8 cellular contexts compared by ENCODE assay signal in the genomic region with DNA sequence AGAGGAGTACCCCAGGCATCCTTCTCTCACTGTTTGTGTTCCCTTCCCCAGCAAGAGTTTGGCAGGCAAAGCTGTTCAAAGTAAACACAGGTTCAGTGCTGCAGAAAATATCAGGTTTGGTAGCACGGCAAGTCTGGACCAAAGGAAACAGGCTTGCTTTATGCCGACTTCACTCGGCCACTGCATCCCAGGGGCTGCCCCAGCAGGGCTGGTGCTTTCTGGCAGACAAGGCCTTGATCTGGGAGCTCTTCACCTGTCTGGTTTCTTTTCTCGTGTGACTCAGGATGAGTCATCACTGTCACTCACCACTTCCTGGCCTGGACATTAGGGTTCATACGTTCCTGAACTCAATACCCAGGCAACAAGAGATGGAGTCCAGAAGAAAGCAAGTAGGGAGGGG. TPM values are rescaled to one million over a fixed set of nuclear protein-coding genes. Genes with fewer than 3 reads are reported as not detected.
DNase-seq lines count a peak whose midpoint lies in the region; ATAC-seq and TF ChIP-seq lines count a peak whose summit lies in the region.

No MANE protein-coding gene starts in this region.

- H3K27me3 ChIP-seq in thoracic aorta (replicated peaks; ENCODE audit: insufficient read depth): no peaks in the 10 kb centered on the region

- DNase-seq in activated gamma-delta T cell treated with Interleukin-2 at 50 U/mL for 16 hours (peak; percentile 11), activated gamma-delta T cell (lab: John Stamatoyannopoulos, UW) (no peak), NCI-H2196 treated with DMSO at 0.1 percent for 48 hours (lab: John Stamatoyannopoulos, UW; ENCODE audit: unreplicated experiment) (peak; percentile 68), epithelial cell of proximal tubule (ENCODE audit: low read depth) (peak; percentile 69), thoracic aorta (ENCODE audit: low spot score) (no peak), NOMO-1 (lab: John Stamatoyannopoulos, UW; ENCODE audit: unreplicated experiment in 2 of 2) (no peak), COR-L47 (lab: John Stamatoyannopoulos, UW) (no peak)

- ATAC-seq in HG02610 (IDR thresholded peaks at IDR 0.05; ENCODE audit: unreplicated experiment) (peak; percentile 100), thoracic aorta (ENCODE audit: insufficient number of reproducible peaks, low FRiP score, low read depth) (peak; percentile 27)

- H3K4me1 ChIP-seq in thoracic aorta (ENCODE audit: control insufficient read depth in 1 of 2, low read depth in 2 of 2): peaks cover 11 to 33% of the 10 kb centered on the region in 2 donors

- peak overlapping the region; percentile 69 to 83 for H3K27ac ChIP-seq in thoracic aorta

- H3K4me3 ChIP-seq in epithelial cell of proximal tubule (ENCODE audit: low read depth, low read length) (no peak overlapping the region), thoracic aorta (no peak overlapping the region)

- TF ChIP-seq CTCF in epithelial cell of proximal tubule (conservative IDR thresholded peaks at IDR 0.05; ENCODE audit: low read depth, low read length) (no peak), thoracic aorta (IDR thresholded peaks at IDR 0.05) (no peak)

- H3K36me3 ChIP-seq in thoracic aorta: no peaks in the 10 kb centered on the region

- no peaks in the 10 kb centered on the region for H3K9me3 ChIP-seq in thoracic aorta

RNA-seq across cellular contexts. Expression of a gene that starts 52.6 kb away (rescaled TPM):
- total RNA-seq in epithelial cell of proximal tubule (15.2 and 19.0 TPM in 2 replicates), thoracic aorta (100 to 1,000 TPM; 125 to 230 TPM)

Comparison
In these comparisons a context has a peak if more than half of its experiments do, and no peak if none do; other contexts are left out.
1. DNase-seq: peak in activated gamma-delta T cell treated with Interleukin-2 at 50 U/mL for 16 hours (single experiment), NCI-H2196 treated with DMSO at 0.1 percent for 48 hours (single experiment) and epithelial cell of proximal tubule (single experiment); none in activated gamma-delta T cell (single experiment), thoracic aorta (single experiment), NOMO-1 (0 of 2) and COR-L47 (single experiment).